18 cellular contexts compared by ENCODE assay signal in genomic region chr9:14087576-14087975, GRCh38.
A peak's percentile ranks its signal among the peaks of the same experiment; 100 is the strongest.
DNase-seq lines count a peak whose midpoint lies in the region; ATAC-seq, FAIRE-seq and TF ChIP-seq lines count a peak whose summit lies in the region.
"Had no signal": no experiment of that assay in that cellular context is flagged by ENCODE, and none has a peak within 500 bp of the region (broad histone marks: within the 10 kb centered on the region; RNA-seq: fewer than 3 reads in every experiment).

No MANE protein-coding gene starts in this region.

- 83% methylated on average over 7 of the region's 7 CpGs; no CpG with 5 or more reads in 1 of the 2 experiments for WGBS in H1 (ENCODE audit: extremely low coverage in 1 of 2, insufficient coverage in 1 of 2, insufficient read length in 1 of 2, insufficient replicate concordance in 2 of 2, low coverage in 1 of 2, low lambda C conversion rate in 2 of 2, missing lambda C conversion rate in 1 of 2), 2 experiments
- 94 to 96% methylated on average over 7 of the region's 7 CpGs for WGBS in GM23248 (ENCODE audit: low coverage in 1 of 2, low lambda C conversion rate in 2 of 2, missing lambda C conversion rate in 2 of 2), 2 experiments
- 98 to 99% methylated on average over 7 of the region's 7 CpGs for WGBS in gastroesophageal sphincter (ENCODE audit: low coverage in 1 of 2), 2 donors

- FAIRE-seq in H1 (lab: Jason Lieb, UNC) = no peak
- FAIRE-seq: G401.6, GM12892 had no signal

- H3K23me2 ChIP-seq in H1 (ENCODE audit: low read depth, low read length) = no peaks in the 10 kb centered on the region

- H4K20me1 ChIP-seq in GM23338 (replicated peaks; ENCODE audit: insufficient read depth) (no peaks in the 10 kb centered on the region), H1 (replicated peaks in 1 of 2; ENCODE audit: control insufficient read depth in 1 of 2, insufficient read depth in 2 of 2, low read length in 2 of 2) (no peaks in the 10 kb centered on the region), neural progenitor cell (ENCODE audit: low read depth) (no peaks in the 10 kb centered on the region), GM23248 (ENCODE audit: insufficient read depth) (no peaks in the 10 kb centered on the region)

- no peak overlapping the region for H3K14ac ChIP-seq in H1 (ENCODE audit: insufficient read length)

- no peaks in the 10 kb centered on the region for H3K9me2 ChIP-seq in GM23338 (ENCODE audit: insufficient read depth)
- peaks cover 4% of the 10 kb centered on the region; the same call in 1 of the 2 replicates for H3K9me2 ChIP-seq in GM23248 (ENCODE audit: insufficient read depth)

- H3K27me3 ChIP-seq in GM23338 (ENCODE audit: insufficient read depth) (no peaks in the 10 kb centered on the region), H1 (replicated peaks in 1 of 4; ENCODE audit: control insufficient read depth in 3 of 4, extremely low read depth in 1 of 4, insufficient read depth in 3 of 4, low read length in 3 of 4) (no peaks in the 10 kb centered on the region), neural progenitor cell (no peaks in the 10 kb centered on the region), GM23248 (replicated peaks; ENCODE audit: insufficient read depth) (no peaks in the 10 kb centered on the region), gastroesophageal sphincter (no peaks in the 10 kb centered on the region)

- H2BK20ac ChIP-seq in H1 (ENCODE audit: low read length) = no peak overlapping the region

- no peak overlapping the region for H2BK120ac ChIP-seq in H1 (replicated peaks; ENCODE audit: low read depth, low read length)

- H2AFZ ChIP-seq in GM23338 (no peak overlapping the region), H1 (ENCODE audit: low read length) (no peak overlapping the region), neural progenitor cell (replicated peaks) (peak overlapping the region; percentile 44), GM23248 (no peak overlapping the region)

- peak; percentile 53 for ATAC-seq in GM23338
- ATAC-seq in HG03571 (IDR thresholded peaks at IDR 0.05; ENCODE audit: unreplicated experiment) = no peak
- ATAC-seq in gastroesophageal sphincter = no peak
- ATAC-seq in HG02763 (IDR thresholded peaks at IDR 0.05; ENCODE audit: unreplicated experiment) = no peak

- H2BK5ac ChIP-seq in H1 (ENCODE audit: low read depth, low read length) = no peak overlapping the region

- H2BK12ac ChIP-seq in H1 (ENCODE audit: low read depth, low read length) = no peak overlapping the region

- H3K27ac Mint-ChIP-seq in GM23338 = peak overlapping the region; percentile 90
- no peak overlapping the region for H3K27ac Mint-ChIP-seq in neural progenitor cell
- H3K27ac Mint-ChIP-seq: CD4-positive, alpha-beta memory T cell had no signal

- DNase-seq in GM23338 (ENCODE audit: low spot score) (peak; percentile 34), NCI-H526 treated with DMSO at 0.1 percent for 48 hours (lab: John Stamatoyannopoulos, UW) (peak; percentile 90), H1 (ENCODE audit: low read depth in 1 of 2, low spot score in 2 of 2) (no peak), neural progenitor cell (ENCODE audit: low spot score) (no peak), GM23248 (no peak)
- DNase-seq: 8988T; CD4-positive, alpha-beta memory T cell; COR-L47; DMS153; DND-41; GOT3; H7; HCEC 1CT had no signal

- H3K27me3 Mint-ChIP-seq in GM23338 (ENCODE audit: insufficient read depth, low read depth, poor library complexity) (peaks cover 2% of the 10 kb centered on the region), neural progenitor cell (ENCODE audit: insufficient read depth, low read depth) (peaks cover 6% of the 10 kb centered on the region)
- H3K27me3 Mint-ChIP-seq: CD4-positive, alpha-beta memory T cell had no signal

- H4K8ac ChIP-seq in H1 (ENCODE audit: extremely low read depth, insufficient read depth, low read length) = no peak overlapping the region

- in situ Hi-C loops in GM23248 (cut with MboI) = no loop called here

- no peak overlapping the region for H3K4ac ChIP-seq in H1 (replicated peaks; ENCODE audit: insufficient read length, low read depth, low read length)

- H3K79me1 ChIP-seq in H1 (ENCODE audit: low read depth, low read length) = no peaks in the 10 kb centered on the region

- H3K4me1 Mint-ChIP-seq in GM23338 (peaks cover 25% of the 10 kb centered on the region; the same call in 2 of the 3 replicates), neural progenitor cell (peaks cover 40% of the 10 kb centered on the region)
- H3K4me1 Mint-ChIP-seq: CD4-positive, alpha-beta memory T cell had no signal

- no peak overlapping the region for H3K4me3 Mint-ChIP-seq in GM23338
- H3K4me3 Mint-ChIP-seq in neural progenitor cell = no peak overlapping the region
- H3K4me3 Mint-ChIP-seq: CD4-positive, alpha-beta memory T cell had no signal

- no peak overlapping the region for H4K91ac ChIP-seq in H1 (replicated peaks; ENCODE audit: insufficient read length, low read length)

- no peak overlapping the region for H3K4me2 ChIP-seq in GM23338
- no peak overlapping the region for H3K4me2 ChIP-seq in H1 (ENCODE audit: insufficient read depth in 1 of 2, low read depth in 2 of 2, low read length in 2 of 2)
- H3K4me2 ChIP-seq in neural progenitor cell = no peak overlapping the region
- no peak overlapping the region for H3K4me2 ChIP-seq in GM23248 (ENCODE audit: unreplicated experiment)

- H3F3A ChIP-seq in GM23338 (replicated peaks; ENCODE audit: low read depth) (no peaks in the 10 kb centered on the region), neural progenitor cell (ENCODE audit: low read depth) (no peaks in the 10 kb centered on the region), GM23248 (ENCODE audit: insufficient read depth) (no peaks in the 10 kb centered on the region)

- H2AK5ac ChIP-seq in H1 (ENCODE audit: low read depth, low read length) = no peak overlapping the region

- no peak overlapping the region for H3K18ac ChIP-seq in H1 (ENCODE audit: extremely low read depth, low read length)

- no peak overlapping the region for H3K9ac ChIP-seq in H1 (replicated peaks in 1 of 4; ENCODE audit: extremely low read depth in 1 of 4, low read depth in 3 of 4, low read length in 3 of 4)
- H3K9ac ChIP-seq in neural progenitor cell = no peak overlapping the region
- H3K9ac ChIP-seq in GM23248 = no peak overlapping the region

- H3K36me3 Mint-ChIP-seq in GM23338 (ENCODE audit: low read depth) = no peaks in the 10 kb centered on the region
- no peaks in the 10 kb centered on the region for H3K36me3 Mint-ChIP-seq in neural progenitor cell
- H3K36me3 Mint-ChIP-seq: CD4-positive, alpha-beta memory T cell had no signal

- no peak for TF ChIP-seq POLR2A in H1 (IDR thresholded peaks at IDR 0.05; ENCODE audit: control extremely low read depth in 1 of 2, low read depth in 2 of 2, low read length in 2 of 2)
- no peak for TF ChIP-seq POLR2A in gastroesophageal sphincter (IDR thresholded peaks at IDR 0.05)

- TF ChIP-seq EP300 in H1 (IDR thresholded peaks at IDR 0.05; ENCODE audit: borderline replicate concordance in 1 of 2, low read depth in 2 of 2, low read length in 2 of 2) (no peak), gastroesophageal sphincter (IDR thresholded peaks at IDR 0.05) (no peak)

- H3K79me2 ChIP-seq in GM23338 (replicated peaks; ENCODE audit: insufficient read depth) = no peaks in the 10 kb centered on the region
- H3K79me2 ChIP-seq in H1 (ENCODE audit: control insufficient read depth in 1 of 2, insufficient read depth in 2 of 2, low read length in 2 of 2) = no peaks in the 10 kb centered on the region
- H3K79me2 ChIP-seq in neural progenitor cell (ENCODE audit: low read depth) = no peaks in the 10 kb centered on the region
- H3K79me2 ChIP-seq in GM23248 (ENCODE audit: insufficient read depth) = no peaks in the 10 kb centered on the region

- no peaks in the 10 kb centered on the region for H3K9me3 ChIP-seq in H1 (ENCODE audit: insufficient read depth in 2 of 2, low read depth in 1 of 2, low read length in 1 of 2)
- H3K9me3 ChIP-seq in neural progenitor cell (ENCODE audit: low read depth) = no peaks in the 10 kb centered on the region
- no peaks in the 10 kb centered on the region for H3K9me3 ChIP-seq in GM23248 (ENCODE audit: low read depth)
- H3K9me3 ChIP-seq in gastroesophageal sphincter = no peaks in the 10 kb centered on the region

- H3K27ac ChIP-seq in GM23338 (ENCODE audit: low read depth) (no peak overlapping the region), H1 (ENCODE audit: low read depth, low read length) (no peak overlapping the region), neural progenitor cell (no peak overlapping the region), GM23248 (no peak overlapping the region), gastroesophageal sphincter (no peak overlapping the region)

- H3K9me3 Mint-ChIP-seq in GM23338 (no peaks in the 10 kb centered on the region), neural progenitor cell (no peaks in the 10 kb centered on the region)

- H3K4me1 ChIP-seq in GM23338 (ENCODE audit: insufficient read depth) (no peaks in the 10 kb centered on the region), H1 (replicated peaks in 1 of 4; ENCODE audit: control insufficient read depth in 3 of 4, insufficient read depth in 4 of 4, low read length in 3 of 4) (peaks cover 0 to 3% (median 1%) of the 10 kb centered on the region in 4 experiments; a peak in 2 of 7 replicates), neural progenitor cell (peaks cover 4% of the 10 kb centered on the region), GM23248 (ENCODE audit: insufficient read depth) (no peaks in the 10 kb centered on the region), gastroesophageal sphincter (peaks cover 0 to 6% (median 0%) of the 10 kb centered on the region in 3 donors)

- H3K56ac ChIP-seq in H1 (replicated peaks; ENCODE audit: insufficient read length, low read depth, low read length) = no peak overlapping the region

- TF ChIP-seq CTCF in GM23338 (conservative IDR thresholded peaks at IDR 0.05; ENCODE audit: low read depth in 2 of 2) = 0 out of 4 replicates have a peak, but pooled peaks have one; percentile 13 to 14
- TF ChIP-seq CTCF in H1 (IDR thresholded peaks at IDR 0.05; ENCODE audit: control extremely low read depth in 1 of 3, insufficient read depth in 1 of 3, low read depth in 1 of 3, low read length in 3 of 3) = peak in 1 of 3 experiments; percentile 17; a peak in 1 of 4 replicates
- TF ChIP-seq CTCF in neural progenitor cell (IDR thresholded peaks at IDR 0.05) = no peak
- TF ChIP-seq CTCF in gastroesophageal sphincter (IDR thresholded peaks at IDR 0.05) = no peak

- TF ChIP-seq RAD21 in H1 (IDR thresholded peaks at IDR 0.05 in 1 of 2, conservative IDR thresholded peaks at IDR 0.05 in 1 of 2; ENCODE audit: low read depth in 2 of 2, low read length in 2 of 2) = 0 out of 4 replicates have a peak, but pooled peaks have one; percentile 3 to 12

- H3K4me3 ChIP-seq in GM23338 = no peak overlapping the region
- no peak overlapping the region for H3K4me3 ChIP-seq in H1 (ENCODE audit: extremely low read depth in 1 of 4, insufficient read depth in 2 of 4, low read depth in 3 of 4, low read length in 4 of 4)
- H3K4me3 ChIP-seq in neural progenitor cell = no peak overlapping the region
- H3K4me3 ChIP-seq in GM23248 = no peak overlapping the region
- H3K4me3 ChIP-seq in gastroesophageal sphincter = no peak overlapping the region

- H3K23ac ChIP-seq in H1 (ENCODE audit: insufficient read length) = no peak overlapping the region

- no peak overlapping the region for H4K5ac ChIP-seq in H1 (ENCODE audit: insufficient read length, low read depth, low read length)

- CTCF ChIA-PET in H1 (lab: Charles Lee; ENCODE audit: partially characterized antibody) = interaction anchor here (1.0 kb wide), 1 partner anchor 216 kb away, joined by 3 read pairs; no protein-coding TSS in a partner anchor

- no peak overlapping the region for H2BK15ac ChIP-seq in H1 (ENCODE audit: low read length)

- H3K36me3 ChIP-seq in GM23338 (ENCODE audit: insufficient read depth) (no peaks in the 10 kb centered on the region), H1 (ENCODE audit: control insufficient read depth in 2 of 4, insufficient read depth in 4 of 4, low read length in 3 of 4) (no peaks in the 10 kb centered on the region), neural progenitor cell (no peaks in the 10 kb centered on the region), GM23248 (ENCODE audit: low read depth) (no peaks in the 10 kb centered on the region), gastroesophageal sphincter (peaks cover 0 to 22% of the 10 kb centered on the region in 2 donors)

- POLR2A ChIA-PET in H1 (lab: Charles Lee; ENCODE audit: partially characterized antibody) = no interaction called here

Comparison
In these comparisons a context has a peak if more than half of its experiments do, and no peak if none do; other contexts are left out.
1. DNase-seq: peak in GM23338 (single experiment) and NCI-H526 treated with DMSO at 0.1 percent for 48 hours (single experiment); none in H1 (0 of 2), neural progenitor cell (single experiment) and GM23248 (single experiment).
2. CTCF ChIP-seq: peak in GM23338 (2 of 2); none in neural progenitor cell (single experiment) and gastroesophageal sphincter (0 of 4).